In genomic region chr11:36347384-36347906, GRCh38 we compare ENCODE assay signal across 18 cellular contexts. TPM values are rescaled to one million over a fixed set of nuclear protein-coding genes. Genes with fewer than 3 reads are reported as not detected.
DNase-seq lines count a peak whose midpoint lies in the region; ATAC-seq and TF ChIP-seq lines count a peak whose summit lies in the region.
"Had no signal": no experiment of that assay in that cellular context is flagged by ENCODE, and none has a peak within 500 bp of the region (broad histone marks: within the 10 kb centered on the region; RNA-seq: fewer than 3 reads in every experiment).

No MANE protein-coding gene starts in this region.

- no peak overlapping the region for H3K27ac ChIP-seq in OCI-LY7 (ENCODE audit: low read depth, low read length, poor library complexity, severe bottlenecking)
- H3K27ac ChIP-seq in hepatocyte: no peak overlapping the region
- H3K27ac ChIP-seq: 22Rv1; BLaER1 treated with 17β-estradiol and CSF1 and Interleukin-3, amounts not matched to agents 10 nM and 100 nM; SJSA1 had no signal

- H2AFZ ChIP-seq in OCI-LY7 (ENCODE audit: low read length) (peak overlapping the region; percentile 10; the same call in 1 of the 2 replicates), hepatocyte (no peak overlapping the region)

- H3K27me3 ChIP-seq in hepatocyte: no peaks in the 10 kb centered on the region
- no peaks in the 10 kb centered on the region for H3K27me3 ChIP-seq in HAP-1 (ENCODE audit: low read depth)
- H3K27me3 ChIP-seq: BLaER1 treated with 17β-estradiol and CSF1 and Interleukin-3, amounts not matched to agents 10 nM and 100 nM; SJSA1 had no signal

- no peak for DNase-seq in activated CD4-positive, alpha-beta T cell treated with anti-CD3 and anti-CD28 coated beads for 36 hours
- no peak for DNase-seq in activated CD4-positive, alpha-beta T cell treated with anti-CD3 and anti-CD28 coated beads, Interleukin-2, amount 50 U/mL, for 1 hour
- DNase-seq in OCI-LY7 (ENCODE audit: low spot score): no peak
- no peak for DNase-seq in osteocyte (ENCODE audit: extremely low spot score, unreplicated experiment)
- no peak for DNase-seq in hepatocyte (ENCODE audit: low spot score)
- DNase-seq in HAP-1 (ENCODE audit: low spot score in 2 of 2): no peak
- DNase-seq: DMS 273 treated with DMSO at 0.1 percent for 48 hours; EL; NCI-H1048; NCI-H146; NK-92 treated with Interleukin-12 subunit alpha and Interleukin-12 subunit beta, amount 100 ng/mL, for 24 hours; PC-3 had no signal

- WGBS in hepatocyte (ENCODE audit: low lambda C conversion rate, missing lambda C conversion rate): 91% methylated on average over 1 of the region's 1 CpG

- H3K36me3 Mint-ChIP-seq in activated CD4-positive, alpha-beta T cell treated with anti-CD3 and anti-CD28 coated beads for 36 hours (ENCODE audit: low read depth): no peaks in the 10 kb centered on the region
- no peaks in the 10 kb centered on the region for H3K36me3 Mint-ChIP-seq in osteocyte (ENCODE audit: unreplicated experiment)

- CTCF ChIA-PET in activated CD4-positive, alpha-beta T cell treated with anti-CD3 and anti-CD28 coated beads for 36 hours (lab: Charles Lee): interaction anchor here (0.6 to 1.3 kb wide), 5 partner anchors 14 to 145 kb away, joined by 3 to 4 read pairs (median 3); no protein-coding TSS in a partner anchor
- CTCF ChIA-PET in OCI-LY7 (lab: Charles Lee; ENCODE audit: unreplicated experiment): interaction anchor here (1.1 kb wide), 1 partner anchor 145 kb away, joined by 3 read pairs; no protein-coding TSS in a partner anchor

- H3K27me3 Mint-ChIP-seq in activated CD4-positive, alpha-beta T cell treated with anti-CD3 and anti-CD28 coated beads for 36 hours: peaks cover 7% of the 10 kb centered on the region
- H3K27me3 Mint-ChIP-seq in osteocyte (ENCODE audit: unreplicated experiment): no peaks in the 10 kb centered on the region

- no peaks in the 10 kb centered on the region for H3K4me1 ChIP-seq in OCI-LY7 (ENCODE audit: insufficient read depth, low read length, poor library complexity, severe bottlenecking)
- peaks cover 5% of the 10 kb centered on the region for H3K4me1 ChIP-seq in hepatocyte (ENCODE audit: insufficient read depth)
- peaks cover 9% of the 10 kb centered on the region for H3K4me1 ChIP-seq in HAP-1

- H3K4me2 ChIP-seq in OCI-LY7 (ENCODE audit: low read length) (no peak overlapping the region), hepatocyte (no peak overlapping the region)
- H3K4me2 ChIP-seq: BLaER1 treated with 17β-estradiol and CSF1 and Interleukin-3, amounts not matched to agents 10 nM and 100 nM had no signal

- peaks cover 66% of the 10 kb centered on the region for H3K4me1 Mint-ChIP-seq in activated CD4-positive, alpha-beta T cell treated with anti-CD3 and anti-CD28 coated beads for 36 hours
- peaks cover 22% of the 10 kb centered on the region for H3K4me1 Mint-ChIP-seq in osteocyte (ENCODE audit: unreplicated experiment)

- H3K4me3 Mint-ChIP-seq in activated CD4-positive, alpha-beta T cell treated with anti-CD3 and anti-CD28 coated beads for 36 hours: peak overlapping the region; percentile 23
- no peak overlapping the region for H3K4me3 Mint-ChIP-seq in osteocyte (ENCODE audit: unreplicated experiment)

- H3K36me3 ChIP-seq in OCI-LY7 (ENCODE audit: insufficient read depth, low read length) (no peaks in the 10 kb centered on the region), hepatocyte (replicated peaks; ENCODE audit: insufficient read depth, low read depth) (no peaks in the 10 kb centered on the region), HAP-1 (replicated peaks) (no peaks in the 10 kb centered on the region)
- H3K36me3 ChIP-seq: BLaER1 treated with 17β-estradiol and CSF1 and Interleukin-3, amounts not matched to agents 10 nM and 100 nM; SJSA1 had no signal

- H3K9me3 ChIP-seq in OCI-LY7 (ENCODE audit: low read length): no peaks in the 10 kb centered on the region
- H3K9me3 ChIP-seq in hepatocyte (ENCODE audit: low read depth): no peaks in the 10 kb centered on the region
- H3K9me3 ChIP-seq in HAP-1: no peaks in the 10 kb centered on the region
- H3K9me3 ChIP-seq: BLaER1 treated with 17β-estradiol and CSF1 and Interleukin-3, amounts not matched to agents 10 nM and 100 nM; SJSA1 had no signal

- BruUV-seq in OCI-LY7 (replicated peaks; lab: Mats Ljungman, UMichigan): no TSS peak

- no peaks in the 10 kb centered on the region for H3K79me2 ChIP-seq in OCI-LY7 (ENCODE audit: insufficient read depth, low read depth, low read length)
- no peaks in the 10 kb centered on the region for H3K79me2 ChIP-seq in hepatocyte

- in situ Hi-C loops in HAP-1 (cut with MboI; ENCODE audit: low sequenced_read_pairs): no loop called here

- POLR2A ChIA-PET in activated CD4-positive, alpha-beta T cell treated with anti-CD3 and anti-CD28 coated beads for 36 hours (lab: Charles Lee): interaction anchor here (0.7 kb wide), 1 partner anchor 27 kb away, joined by 3 read pairs; no protein-coding TSS in a partner anchor
- POLR2A ChIA-PET in OCI-LY7 (lab: Charles Lee): interaction anchor here (0.7 to 1.1 kb wide), 4 partner anchors 8 to 131 kb away, joined by 3 to 4 read pairs (median 4); no protein-coding TSS in a partner anchor

- intact Hi-C loops in activated CD4-positive, alpha-beta T cell treated with anti-CD3 and anti-CD28 coated beads for 36 hours (cut with DNase I, micrococcal nuclease): loop anchor here in 1 of 2 experiments (2.0 kb wide), 1 partner anchor 41 kb away; no protein-coding TSS in a partner anchor
- intact Hi-C loops in OCI-LY7 (cut with micrococcal nuclease; ENCODE audit: unreplicated experiment): no loop called here

- peak overlapping the region; percentile 82 for H3K27ac Mint-ChIP-seq in activated CD4-positive, alpha-beta T cell treated with anti-CD3 and anti-CD28 coated beads for 36 hours
- peak overlapping the region; percentile 0 for H3K27ac Mint-ChIP-seq in osteocyte (ENCODE audit: unreplicated experiment)

- peak; percentile 16 for ATAC-seq in activated CD4-positive, alpha-beta T cell treated with anti-CD3 and anti-CD28 coated beads for 36 hours
- ATAC-seq in GM21717 (IDR thresholded peaks at IDR 0.05; ENCODE audit: unreplicated experiment) (peak; percentile 46), HG03135 (IDR thresholded peaks at IDR 0.05; ENCODE audit: unreplicated experiment) (no peak)
- ATAC-seq: K562, PC-3 had no signal

- no peak overlapping the region for H3K4me3 ChIP-seq in OCI-LY7 (ENCODE audit: low read depth, low read length, poor library complexity, severe bottlenecking)
- no peak overlapping the region for H3K4me3 ChIP-seq in hepatocyte
- no peak overlapping the region for H3K4me3 ChIP-seq in HAP-1
- H3K4me3 ChIP-seq: BLaER1 treated with 17β-estradiol and CSF1 and Interleukin-3, amounts not matched to agents 10 nM and 100 nM; K562; SJSA1 had no signal

- H3K9me3 Mint-ChIP-seq in activated CD4-positive, alpha-beta T cell treated with anti-CD3 and anti-CD28 coated beads for 36 hours (ENCODE audit: low read depth): no peaks in the 10 kb centered on the region
- no peaks in the 10 kb centered on the region for H3K9me3 Mint-ChIP-seq in osteocyte (ENCODE audit: unreplicated experiment)

- no peaks in the 10 kb centered on the region for H3K9me2 ChIP-seq in OCI-LY7 (ENCODE audit: insufficient read depth, low read length)
- no peaks in the 10 kb centered on the region for H3K9me2 ChIP-seq in hepatocyte (replicated peaks; ENCODE audit: insufficient read depth)

- H4K20me1 ChIP-seq in OCI-LY7 (ENCODE audit: insufficient read depth, low read length): no peaks in the 10 kb centered on the region
- no peaks in the 10 kb centered on the region for H4K20me1 ChIP-seq in hepatocyte (ENCODE audit: insufficient read depth, poor library complexity, severe bottlenecking)
- H4K20me1 ChIP-seq: BLaER1 treated with 17β-estradiol and CSF1 and Interleukin-3, amounts not matched to agents 10 nM and 100 nM had no signal

- no peak for TF ChIP-seq CTCF in OCI-LY7 (conservative IDR thresholded peaks at IDR 0.05; ENCODE audit: low read length)
- TF ChIP-seq CTCF in osteocyte (IDR thresholded peaks at IDR 0.05): no peak
- no peak for TF ChIP-seq CTCF in hepatocyte (IDR thresholded peaks at IDR 0.05; ENCODE audit: poor library complexity)

RNA-seq across cellular contexts. Expression of gene PRR5L, which starts 51.4 kb away (rescaled TPM):
- 10 to 100 TPM; 23.2 to 28.6 TPM for total RNA-seq in activated CD4-positive, alpha-beta T cell treated with anti-CD3 and anti-CD28 coated beads for 36 hours
- total RNA-seq in OCI-LY7 (2014; rRNA removed; shearing (Covaris generic)): not detected in 2 replicates
- not detected in 2 replicates for total RNA-seq in OCI-LY7 (2022)
- total RNA-seq in osteocyte: 102 and 103 TPM in 2 replicates
- total RNA-seq in hepatocyte: 4.5 and 7.5 TPM in 2 replicates
- polyA plus RNA-seq in hepatocyte: 0.99 and 3.1 TPM in 2 replicates

RNA-seq across cellular contexts. Expression of gene COMMD9, which starts 58.2 kb away (rescaled TPM):
- 10 to 100 TPM; 33.0 to 44.6 TPM for total RNA-seq in activated CD4-positive, alpha-beta T cell treated with anti-CD3 and anti-CD28 coated beads for 36 hours
- total RNA-seq in OCI-LY7 (2014; rRNA removed; shearing (Covaris generic)): 26.5 and 37.6 TPM in 2 replicates
- total RNA-seq in OCI-LY7 (2022): 46.8 and 48.3 TPM in 2 replicates
- 69.4 and 71.4 TPM in 2 replicates for total RNA-seq in osteocyte
- 50.3 and 55.4 TPM in 2 replicates for total RNA-seq in hepatocyte
- polyA plus RNA-seq in hepatocyte: 95.3 and 96.9 TPM in 2 replicates
